Comparison of ENCODE assay signal across 9 cellular contexts in genomic region chr20:51128198-51128597, GRCh38.
DNase-seq lines count a peak whose midpoint lies in the region; TF ChIP-seq lines count a peak whose summit lies in the region.
"Had no signal": no experiment of that assay in that cellular context is flagged by ENCODE, and none has a peak within 500 bp of the region (broad histone marks: within the 10 kb centered on the region; RNA-seq: fewer than 3 reads in every experiment).

No MANE protein-coding gene starts in this region.

- no peaks in the 10 kb centered on the region for H3K9me3 ChIP-seq in testis

- TF ChIP-seq CTCF in testis (IDR thresholded peaks at IDR 0.05), result no peak

- DNase-seq in ELR (ENCODE audit: low read depth) (peak; percentile 98), HCEC 1CT (peak; percentile 91), left kidney (ENCODE audit: low read depth, low spot score) (peak; percentile 69), NCI-H2227 treated with DMSO at 0.1 percent for 48 hours (lab: John Stamatoyannopoulos, UW) (no peak), testis (no peak), 8988T (no peak)
- peak; percentile 34 to 47 for DNase-seq in activated T-cell treated with anti-CD3 and anti-CD28 coated beads, Interleukin-2, amount 50 U/mL, for 48 hours
- DNase-seq in stimulated activated naive CD4-positive, alpha-beta T cell treated with Interleukin-2 at 50 U/mL for 16 hours (lab: John Stamatoyannopoulos, UW), result no peak

- no peaks in the 10 kb centered on the region for H3K4me1 ChIP-seq in testis

- H3K27me3 ChIP-seq in testis, result no peaks in the 10 kb centered on the region

- intact Hi-C loops in testis (cut with DNase I; ENCODE audit: low total_unique reads), result no loop called here

- no peak overlapping the region for H3K4me3 ChIP-seq in testis

- no peaks in the 10 kb centered on the region for H3K36me3 ChIP-seq in testis (ENCODE audit: low read depth, missing control alignments)

- no peak for TF ChIP-seq POLR2A in testis (IDR thresholded peaks at IDR 0.05)

- H3K27ac ChIP-seq in testis, result no peak overlapping the region
- H3K27ac ChIP-seq: HL-60 had no signal

- 69 to 72% methylated on average over 4 of the region's 4 CpGs for WGBS in testis, 2 donors

Comparison
In these comparisons a context has a peak if more than half of its experiments do, and no peak if none do; other contexts are left out.
1. DNase-seq: peak in ELR (single experiment), HCEC 1CT (single experiment), activated T-cell treated with anti-CD3 and anti-CD28 coated beads, Interleukin-2, amount 50 U/mL, for 48 hours (2 of 2) and left kidney (single experiment); none in NCI-H2227 treated with DMSO at 0.1 percent for 48 hours (single experiment), testis (single experiment), stimulated activated naive CD4-positive, alpha-beta T cell treated with Interleukin-2 at 50 U/mL for 16 hours (single experiment) and 8988T (single experiment).